1 cellular context compared by ENCODE assay signal in genomic region chr13:80342541-80343371, GRCh38.
TF ChIP-seq lines count a peak whose summit lies in the region.

No MANE protein-coding gene starts in this region.

TF ChIP-seq in HepG2, 621 proteins besides CTCF, POLR2A, EP300 and RAD21 (continued from another document and continues in another):
- TF ChIP-seq ZBED4 (CRISPR knock-in tag; IDR thresholded peaks at IDR 0.05; ENCODE audit: borderline replicate concordance) = no peak
- TF ChIP-seq, protein P1, sequence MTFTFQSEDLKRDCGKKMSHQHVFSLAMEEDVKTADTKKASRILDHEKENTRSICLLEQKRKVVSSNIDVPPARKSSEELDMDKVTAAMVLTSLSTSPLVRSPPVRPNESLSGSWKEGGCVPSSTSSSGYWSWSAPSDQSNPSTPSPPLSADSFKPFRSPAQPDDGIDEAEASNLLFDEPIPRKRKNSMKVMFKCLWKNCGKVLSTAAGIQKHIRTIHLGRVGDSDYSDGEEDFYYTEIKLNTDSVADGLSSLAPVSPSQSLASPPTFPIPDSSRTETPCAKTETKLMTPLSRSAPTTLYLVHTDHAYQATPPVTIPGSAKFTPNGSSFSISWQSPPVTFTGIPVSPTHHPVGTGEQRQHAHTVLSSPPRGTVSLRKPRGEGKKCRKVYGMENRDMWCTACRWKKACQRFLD (CRISPR knock-in tag; IDR thresholded peaks at IDR 0.05; ENCODE audit: borderline replicate concordance) = 0 out of 2 replicates have a peak, but pooled peaks have one; percentile 63
- TF ChIP-seq, protein P2, sequence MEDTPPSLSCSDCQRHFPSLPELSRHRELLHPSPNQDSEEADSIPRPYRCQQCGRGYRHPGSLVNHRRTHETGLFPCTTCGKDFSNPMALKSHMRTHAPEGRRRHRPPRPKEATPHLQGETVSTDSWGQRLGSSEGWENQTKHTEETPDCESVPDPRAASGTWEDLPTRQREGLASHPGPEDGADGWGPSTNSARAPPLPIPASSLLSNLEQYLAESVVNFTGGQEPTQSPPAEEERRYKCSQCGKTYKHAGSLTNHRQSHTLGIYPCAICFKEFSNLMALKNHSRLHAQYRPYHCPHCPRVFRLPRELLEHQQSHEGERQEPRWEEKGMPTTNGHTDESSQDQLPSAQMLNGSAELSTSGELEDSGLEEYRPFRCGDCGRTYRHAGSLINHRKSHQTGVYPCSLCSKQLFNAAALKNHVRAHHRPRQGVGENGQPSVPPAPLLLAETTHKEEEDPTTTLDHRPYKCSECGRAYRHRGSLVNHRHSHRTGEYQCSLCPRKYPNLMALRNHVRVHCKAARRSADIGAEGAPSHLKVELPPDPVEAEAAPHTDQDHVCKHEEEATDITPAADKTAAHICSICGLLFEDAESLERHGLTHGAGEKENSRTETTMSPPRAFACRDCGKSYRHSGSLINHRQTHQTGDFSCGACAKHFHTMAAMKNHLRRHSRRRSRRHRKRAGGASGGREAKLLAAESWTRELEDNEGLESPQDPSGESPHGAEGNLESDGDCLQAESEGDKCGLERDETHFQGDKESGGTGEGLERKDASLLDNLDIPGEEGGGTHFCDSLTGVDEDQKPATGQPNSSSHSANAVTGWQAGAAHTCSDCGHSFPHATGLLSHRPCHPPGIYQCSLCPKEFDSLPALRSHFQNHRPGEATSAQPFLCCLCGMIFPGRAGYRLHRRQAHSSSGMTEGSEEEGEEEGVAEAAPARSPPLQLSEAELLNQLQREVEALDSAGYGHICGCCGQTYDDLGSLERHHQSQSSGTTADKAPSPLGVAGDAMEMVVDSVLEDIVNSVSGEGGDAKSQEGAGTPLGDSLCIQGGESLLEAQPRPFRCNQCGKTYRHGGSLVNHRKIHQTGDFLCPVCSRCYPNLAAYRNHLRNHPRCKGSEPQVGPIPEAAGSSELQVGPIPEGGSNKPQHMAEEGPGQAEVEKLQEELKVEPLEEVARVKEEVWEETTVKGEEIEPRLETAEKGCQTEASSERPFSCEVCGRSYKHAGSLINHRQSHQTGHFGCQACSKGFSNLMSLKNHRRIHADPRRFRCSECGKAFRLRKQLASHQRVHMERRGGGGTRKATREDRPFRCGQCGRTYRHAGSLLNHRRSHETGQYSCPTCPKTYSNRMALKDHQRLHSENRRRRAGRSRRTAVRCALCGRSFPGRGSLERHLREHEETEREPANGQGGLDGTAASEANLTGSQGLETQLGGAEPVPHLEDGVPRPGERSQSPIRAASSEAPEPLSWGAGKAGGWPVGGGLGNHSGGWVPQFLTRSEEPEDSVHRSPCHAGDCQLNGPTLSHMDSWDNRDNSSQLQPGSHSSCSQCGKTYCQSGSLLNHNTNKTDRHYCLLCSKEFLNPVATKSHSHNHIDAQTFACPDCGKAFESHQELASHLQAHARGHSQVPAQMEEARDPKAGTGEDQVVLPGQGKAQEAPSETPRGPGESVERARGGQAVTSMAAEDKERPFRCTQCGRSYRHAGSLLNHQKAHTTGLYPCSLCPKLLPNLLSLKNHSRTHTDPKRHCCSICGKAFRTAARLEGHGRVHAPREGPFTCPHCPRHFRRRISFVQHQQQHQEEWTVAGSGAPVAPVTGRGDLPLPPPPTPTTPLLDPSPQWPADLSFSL (CRISPR knock-in tag; IDR thresholded peaks at IDR 0.05) = peak; percentile 54; the same call in 1 of the 2 replicates
- peak; percentile 66; the same call in 1 of the 2 replicates for TF ChIP-seq ZNF546 (CRISPR knock-in tag; conservative IDR thresholded peaks at IDR 0.05)
- peak; percentile 89 for TF ChIP-seq ZBTB42 (CRISPR knock-in tag; IDR thresholded peaks at IDR 0.05)
- no peak for TF ChIP-seq ZFP62 (CRISPR knock-in tag; IDR thresholded peaks at IDR 0.05)
- TF ChIP-seq FOXA3 (CRISPR knock-in tag; IDR thresholded peaks at IDR 0.05) = no peak; the same call in 1 of the 2 replicates
- peak; percentile 18; the same call in 1 of the 2 replicates for TF ChIP-seq ZNF773 (CRISPR knock-in tag; IDR thresholded peaks at IDR 0.05; ENCODE audit: borderline replicate concordance)
- TF ChIP-seq HMG20A (CRISPR knock-in tag; IDR thresholded peaks at IDR 0.05; ENCODE audit: borderline replicate concordance) = peak; percentile 24; the same call in 1 of the 2 replicates
- TF ChIP-seq, protein P3, sequence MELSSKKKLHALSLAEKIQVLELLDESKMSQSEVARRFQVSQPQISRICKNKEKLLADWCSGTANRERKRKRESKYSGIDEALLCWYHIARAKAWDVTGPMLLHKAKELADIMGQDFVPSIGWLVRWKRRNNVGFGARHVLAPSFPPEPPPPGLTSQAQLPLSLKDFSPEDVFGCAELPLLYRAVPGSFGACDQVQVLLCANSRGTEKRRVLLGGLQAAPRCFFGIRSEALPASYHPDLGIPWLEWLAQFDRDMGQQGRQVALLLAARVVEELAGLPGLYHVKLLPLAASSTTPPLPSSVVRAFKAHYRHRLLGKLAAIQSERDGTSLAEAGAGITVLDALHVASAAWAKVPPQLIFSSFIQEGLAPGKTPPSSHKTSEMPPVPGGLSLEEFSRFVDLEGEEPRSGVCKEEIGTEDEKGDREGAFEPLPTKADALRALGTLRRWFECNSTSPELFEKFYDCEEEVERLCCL (CRISPR knock-in tag; IDR thresholded peaks at IDR 0.05; ENCODE audit: borderline replicate concordance) = no peak
- peak; percentile 59; the same call in 1 of the 2 replicates for TF ChIP-seq HIVEP1 (CRISPR knock-in tag; IDR thresholded peaks at IDR 0.05)
- 0 out of 2 replicates have a peak, but pooled peaks have one; percentile 53 for TF ChIP-seq KMT2B (CRISPR knock-in tag; IDR thresholded peaks at IDR 0.05)
- TF ChIP-seq, protein P4, sequence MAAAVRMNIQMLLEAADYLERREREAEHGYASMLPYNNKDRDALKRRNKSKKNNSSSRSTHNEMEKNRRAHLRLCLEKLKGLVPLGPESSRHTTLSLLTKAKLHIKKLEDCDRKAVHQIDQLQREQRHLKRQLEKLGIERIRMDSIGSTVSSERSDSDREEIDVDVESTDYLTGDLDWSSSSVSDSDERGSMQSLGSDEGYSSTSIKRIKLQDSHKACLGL (CRISPR knock-in tag; IDR thresholded peaks at IDR 0.05) = peak; percentile 81
- TF ChIP-seq ZNF878 (CRISPR knock-in tag; IDR thresholded peaks at IDR 0.05) = 0 out of 2 replicates have a peak, but pooled peaks have one; percentile 55
- no peak for TF ChIP-seq ZKSCAN5 (CRISPR knock-in tag; IDR thresholded peaks at IDR 0.05)
- TF ChIP-seq, protein P5, sequence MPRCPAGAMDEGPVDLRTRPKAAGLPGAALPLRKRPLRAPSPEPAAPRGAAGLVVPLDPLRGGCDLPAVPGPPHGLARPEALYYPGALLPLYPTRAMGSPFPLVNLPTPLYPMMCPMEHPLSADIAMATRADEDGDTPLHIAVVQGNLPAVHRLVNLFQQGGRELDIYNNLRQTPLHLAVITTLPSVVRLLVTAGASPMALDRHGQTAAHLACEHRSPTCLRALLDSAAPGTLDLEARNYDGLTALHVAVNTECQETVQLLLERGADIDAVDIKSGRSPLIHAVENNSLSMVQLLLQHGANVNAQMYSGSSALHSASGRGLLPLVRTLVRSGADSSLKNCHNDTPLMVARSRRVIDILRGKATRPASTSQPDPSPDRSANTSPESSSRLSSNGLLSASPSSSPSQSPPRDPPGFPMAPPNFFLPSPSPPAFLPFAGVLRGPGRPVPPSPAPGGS (CRISPR knock-in tag; IDR thresholded peaks at IDR 0.05) = no peak
- TF ChIP-seq CCDC6 (CRISPR knock-in tag; IDR thresholded peaks at IDR 0.05) = no peak; the same call in 1 of the 2 replicates
- TF ChIP-seq ZNF567 (CRISPR knock-in tag; IDR thresholded peaks at IDR 0.05; ENCODE audit: borderline replicate concordance) = no peak
- TF ChIP-seq IKZF1 (IDR thresholded peaks at IDR 0.05) = no peak
- peak; percentile 17; the same call in 1 of the 2 replicates for TF ChIP-seq ZNF460 (CRISPR knock-in tag; IDR thresholded peaks at IDR 0.05; ENCODE audit: borderline replicate concordance)
- TF ChIP-seq ZNF775 (CRISPR knock-in tag; IDR thresholded peaks at IDR 0.05; ENCODE audit: borderline replicate concordance) = peak; percentile 55; the same call in 1 of the 2 replicates
- TF ChIP-seq RFXANK (CRISPR knock-in tag; IDR thresholded peaks at IDR 0.05) = no peak
- TF ChIP-seq ZNF451 (CRISPR knock-in tag; IDR thresholded peaks at IDR 0.05) = no peak
- TF ChIP-seq ZNF556 (CRISPR knock-in tag; IDR thresholded peaks at IDR 0.05; ENCODE audit: borderline replicate concordance) = peak; percentile 82; the same call in 1 of the 2 replicates
- TF ChIP-seq, protein P6, sequence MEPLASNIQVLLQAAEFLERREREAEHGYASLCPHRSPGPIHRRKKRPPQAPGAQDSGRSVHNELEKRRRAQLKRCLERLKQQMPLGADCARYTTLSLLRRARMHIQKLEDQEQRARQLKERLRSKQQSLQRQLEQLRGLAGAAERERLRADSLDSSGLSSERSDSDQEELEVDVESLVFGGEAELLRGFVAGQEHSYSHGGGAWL (CRISPR knock-in tag; IDR thresholded peaks at IDR 0.05) = peak; percentile 82
- TF ChIP-seq ZNF343 (CRISPR knock-in tag; IDR thresholded peaks at IDR 0.05) = peak; percentile 77; the same call in 1 of the 2 replicates
- 0 out of 2 replicates have a peak, but pooled peaks have one; percentile 26 for TF ChIP-seq HDAC2 (CRISPR knock-in tag; IDR thresholded peaks at IDR 0.05)
- no peak for TF ChIP-seq NFYB (CRISPR knock-in tag; IDR thresholded peaks at IDR 0.05)
- TF ChIP-seq FOSL2 (CRISPR knock-in tag; IDR thresholded peaks at IDR 0.05) = peak; percentile 36; the same call in 1 of the 2 replicates
- TF ChIP-seq, protein P7, sequence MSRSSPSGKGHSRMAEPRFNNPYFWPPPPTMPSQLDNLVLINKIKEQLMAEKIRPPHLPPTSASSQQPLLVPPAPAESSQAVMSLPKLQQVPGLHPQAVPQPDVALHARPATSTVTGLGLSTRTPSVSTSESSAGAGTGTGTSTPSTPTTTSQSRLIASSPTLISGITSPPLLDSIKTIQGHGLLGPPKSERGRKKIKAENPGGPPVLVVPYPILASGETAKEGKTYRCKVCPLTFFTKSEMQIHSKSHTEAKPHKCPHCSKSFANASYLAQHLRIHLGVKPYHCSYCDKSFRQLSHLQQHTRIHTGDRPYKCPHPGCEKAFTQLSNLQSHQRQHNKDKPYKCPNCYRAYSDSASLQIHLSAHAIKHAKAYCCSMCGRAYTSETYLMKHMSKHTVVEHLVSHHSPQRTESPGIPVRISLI (CRISPR knock-in tag; IDR thresholded peaks at IDR 0.05; ENCODE audit: borderline replicate concordance) = peak; percentile 41; the same call in 1 of the 2 replicates
- TF ChIP-seq ZNF24 (IDR thresholded peaks at IDR 0.05) = no peak
- TF ChIP-seq STAT5B (CRISPR knock-in tag; IDR thresholded peaks at IDR 0.05) = no peak
- 0 out of 2 replicates have a peak, but pooled peaks have one; percentile 38 for TF ChIP-seq SNAI1 (CRISPR knock-in tag; IDR thresholded peaks at IDR 0.05; ENCODE audit: borderline replicate concordance)
- TF ChIP-seq NFATC3 (CRISPR knock-in tag; IDR thresholded peaks at IDR 0.05) = no peak; the same call in 1 of the 2 replicates
- peak; percentile 40; the same call in 1 of the 2 replicates for TF ChIP-seq ARHGAP35 (CRISPR knock-in tag; IDR thresholded peaks at IDR 0.05; ENCODE audit: borderline replicate concordance)
- TF ChIP-seq HHEX (CRISPR knock-in tag; IDR thresholded peaks at IDR 0.05) = no peak
- TF ChIP-seq, protein P8, sequence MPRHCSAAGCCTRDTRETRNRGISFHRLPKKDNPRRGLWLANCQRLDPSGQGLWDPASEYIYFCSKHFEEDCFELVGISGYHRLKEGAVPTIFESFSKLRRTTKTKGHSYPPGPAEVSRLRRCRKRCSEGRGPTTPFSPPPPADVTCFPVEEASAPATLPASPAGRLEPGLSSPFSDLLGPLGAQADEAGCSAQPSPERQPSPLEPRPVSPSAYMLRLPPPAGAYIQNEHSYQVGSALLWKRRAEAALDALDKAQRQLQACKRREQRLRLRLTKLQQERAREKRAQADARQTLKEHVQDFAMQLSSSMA (CRISPR knock-in tag; IDR thresholded peaks at IDR 0.05) = no peak
- no peak for TF ChIP-seq ZMAT3 (CRISPR knock-in tag; conservative IDR thresholded peaks at IDR 0.05)
- TF ChIP-seq ZBTB37 (CRISPR knock-in tag; IDR thresholded peaks at IDR 0.05) = no peak
- TF ChIP-seq ZNF7 (CRISPR knock-in tag; IDR thresholded peaks at IDR 0.05) = no peak
